19 cellular contexts compared by ENCODE assay signal in the genomic region with DNA sequence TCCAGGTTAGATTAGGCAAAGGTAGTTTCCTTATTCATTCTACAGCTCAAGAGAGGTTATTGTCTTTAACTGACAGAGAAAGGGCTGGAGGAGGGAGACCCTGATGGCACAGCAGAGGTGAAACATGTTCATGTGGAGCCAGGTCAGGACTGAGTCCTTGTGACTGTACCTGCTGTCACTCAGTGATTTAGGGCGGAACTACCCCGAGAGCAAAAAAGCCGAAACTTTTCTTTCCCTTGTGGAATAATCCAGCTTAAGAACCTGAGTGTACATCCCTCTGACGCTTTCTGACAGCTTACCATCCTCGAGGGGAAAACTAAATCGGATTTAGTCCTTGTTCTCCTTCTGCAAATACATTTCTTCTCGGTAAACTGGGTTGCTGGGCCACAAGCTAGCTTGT.
DNase-seq lines count a peak whose midpoint lies in the region; ATAC-seq and TF ChIP-seq lines count a peak whose summit lies in the region.
"Had no signal": no experiment of that assay in that cellular context is flagged by ENCODE, and none has a peak within 500 bp of the region (broad histone marks: within the 10 kb centered on the region; RNA-seq: fewer than 3 reads in every experiment).

No MANE protein-coding gene starts in this region.

- H3K27me3 ChIP-seq in Karpas-422 (ENCODE audit: low read length) (no peaks in the 10 kb centered on the region), WERI-Rb-1 (ENCODE audit: insufficient read depth, low read depth, severe bottlenecking) (no peaks in the 10 kb centered on the region)
- H3K27me3 ChIP-seq: Peyer's patch had no signal

- H3K9ac ChIP-seq in Karpas-422 (ENCODE audit: low read length), result no peak overlapping the region
- H3K9ac ChIP-seq: KMS-11 had no signal

- no peak for TF ChIP-seq CTCF in WERI-Rb-1 (IDR thresholded peaks at IDR 0.05; ENCODE audit: low read depth, low read length)

- H3K27ac ChIP-seq in Karpas-422 (ENCODE audit: low read length) (no peak overlapping the region), WERI-Rb-1 (peak overlapping the region; percentile 71)
- H3K27ac ChIP-seq: KMS-11, Peyer's patch had no signal

- H3K27ac Mint-ChIP-seq in activated CD8-positive, alpha-beta memory T cell treated with anti-CD3 and anti-CD28 coated beads, Interleukin-2, amount 10 ng/mL, durations not matched to agents 7 days and 5 days, result no peak overlapping the region

- H3K4me3 ChIP-seq in Karpas-422 (ENCODE audit: low read length) (no peak overlapping the region), WERI-Rb-1 (ENCODE audit: low read depth, low read length) (peak overlapping the region; percentile 3; the same call in 1 of the 2 replicates)
- H3K4me3 ChIP-seq: Peyer's patch had no signal

- H3K4me1 Mint-ChIP-seq in activated CD8-positive, alpha-beta memory T cell treated with anti-CD3 and anti-CD28 coated beads, Interleukin-2, amount 10 ng/mL, durations not matched to agents 7 days and 5 days, result no peaks in the 10 kb centered on the region

- no peaks in the 10 kb centered on the region for H3K9me2 ChIP-seq in Karpas-422 (replicated peaks; ENCODE audit: insufficient read depth, low read length)

- H3K36me3 Mint-ChIP-seq in activated CD8-positive, alpha-beta memory T cell treated with anti-CD3 and anti-CD28 coated beads, Interleukin-2, amount 10 ng/mL, durations not matched to agents 7 days and 5 days, result no peaks in the 10 kb centered on the region

- ATAC-seq in HG03439 (IDR thresholded peaks at IDR 0.05; ENCODE audit: unreplicated experiment), result no peak
- ATAC-seq in activated CD8-positive, alpha-beta memory T cell treated with anti-CD3 and anti-CD28 coated beads, Interleukin-2, amount 10 ng/mL, durations not matched to agents 7 days and 5 days, result no peak
- ATAC-seq: HCT116 had no signal

- no peaks in the 10 kb centered on the region for H4K20me1 ChIP-seq in Karpas-422 (ENCODE audit: insufficient read depth, low read depth, low read length)

- no peaks in the 10 kb centered on the region for H3K27me3 Mint-ChIP-seq in activated CD8-positive, alpha-beta memory T cell treated with anti-CD3 and anti-CD28 coated beads, Interleukin-2, amount 10 ng/mL, durations not matched to agents 7 days and 5 days

- no peak overlapping the region for H3K4me3 Mint-ChIP-seq in activated CD8-positive, alpha-beta memory T cell treated with anti-CD3 and anti-CD28 coated beads, Interleukin-2, amount 10 ng/mL, durations not matched to agents 7 days and 5 days

- H3K9me3 Mint-ChIP-seq in activated CD8-positive, alpha-beta memory T cell treated with anti-CD3 and anti-CD28 coated beads, Interleukin-2, amount 10 ng/mL, durations not matched to agents 7 days and 5 days (ENCODE audit: low read depth), result no peaks in the 10 kb centered on the region

- CTCF ChIA-PET in activated CD8-positive, alpha-beta memory T cell treated with anti-CD3 and anti-CD28 coated beads, Interleukin-2, amount 10 ng/mL, durations not matched to agents 7 days and 5 days (lab: Charles Lee), result no interaction called here

- no peak overlapping the region for H2AFZ ChIP-seq in Karpas-422 (ENCODE audit: low read length)

- DNase-seq in D341Med (ENCODE audit: low spot score), result peak; percentile 50
- peak; percentile 45 for DNase-seq in Karpas-422
- peak; percentile 30 for DNase-seq in NOMO-1 treated with DMSO at 0.1 percent for 48 hours (lab: John Stamatoyannopoulos, UW; ENCODE audit: unreplicated experiment)
- peak; percentile 86 for DNase-seq in WERI-Rb-1
- DNase-seq in NCI-H226, result no peak
- no peak for DNase-seq in activated CD8-positive, alpha-beta memory T cell treated with anti-CD3 and anti-CD28 coated beads, Interleukin-2, amount 10 ng/mL, durations not matched to agents 7 days and 5 days
- DNase-seq: Calu3; IMR-90; NCI-H1417; NCI-H1694 treated with DMSO at 0.1 percent for 48 hours; NCI-H2081; NCI-H345; NCI-H748 treated with DMSO at 0.1 percent for 48 hours; NK-92 treated with Interleukin-12 subunit alpha and Interleukin-12 subunit beta, amount 100 ng/mL, for 24 hours; Peyer's patch; SHP77 treated with DMSO at 0.1 percent for 48 hours had no signal

- H3K36me3 ChIP-seq in Karpas-422 (ENCODE audit: insufficient read depth, low read length) (no peaks in the 10 kb centered on the region), WERI-Rb-1 (no peaks in the 10 kb centered on the region)
- H3K36me3 ChIP-seq: Peyer's patch had no signal

- no peaks in the 10 kb centered on the region for H3K79me2 ChIP-seq in Karpas-422 (ENCODE audit: low read length)

- H3K9me3 ChIP-seq in Karpas-422 (ENCODE audit: low read length) (no peaks in the 10 kb centered on the region), WERI-Rb-1 (ENCODE audit: severe bottlenecking) (no peaks in the 10 kb centered on the region)
- H3K9me3 ChIP-seq: Peyer's patch had no signal

- no peak overlapping the region for H3K4me2 ChIP-seq in Karpas-422 (ENCODE audit: low read depth, low read length, poor library complexity, severe bottlenecking)
- H3K4me2 ChIP-seq: KMS-11 had no signal

- H3K4me1 ChIP-seq in Karpas-422 (ENCODE audit: low read length), result no peaks in the 10 kb centered on the region
- H3K4me1 ChIP-seq: Peyer's patch had no signal

Comparison
In these comparisons a context has a peak if more than half of its experiments do, and no peak if none do; other contexts are left out.
1. DNase-seq: peak in D341Med (single experiment), Karpas-422 (single experiment), NOMO-1 treated with DMSO at 0.1 percent for 48 hours (single experiment) and WERI-Rb-1 (single experiment); none in NCI-H226 (single experiment) and activated CD8-positive, alpha-beta memory T cell treated with anti-CD3 and anti-CD28 coated beads, Interleukin-2, amount 10 ng/mL, durations not matched to agents 7 days and 5 days (single experiment).